ENCODE assay signal across 1 cellular context in genomic region chr19:4908781-4909171, GRCh38.
TF ChIP-seq lines count a peak whose summit lies in the region.

No MANE protein-coding gene starts in this region.

TF ChIP-seq in K562, 482 proteins besides CTCF, POLR2A, EP300 and RAD21:
- no peak for TF ChIP-seq CUX1 (CRISPR knock-in tag; IDR thresholded peaks at IDR 0.05)
- 0 out of 2 replicates have a peak, but pooled peaks have one; percentile 7 for TF ChIP-seq STAG1 (CRISPR knock-in tag; IDR thresholded peaks at IDR 0.05; ENCODE audit: borderline replicate concordance)
- no peak for TF ChIP-seq ARID2 (IDR thresholded peaks at IDR 0.05)
- peak; percentile 29 to 87 for TF ChIP-seq E2F6 (IDR thresholded peaks at IDR 0.05; ENCODE audit: borderline replicate concordance in 1 of 2, extremely low read depth in 1 of 2, insufficient read depth in 1 of 2, insufficient read length in 1 of 2, low read depth in 1 of 2, low read length in 1 of 2, poor library complexity in 1 of 2, severe bottlenecking in 1 of 2)
- no peak for TF ChIP-seq JUND (IDR thresholded peaks at IDR 0.05; ENCODE audit: borderline replicate concordance, low read depth, low read length)
- no peak for TF ChIP-seq JUND (tag; IDR thresholded peaks at IDR 0.05; ENCODE audit: borderline replicate concordance, low read depth, low read length)
- peak; percentile 2 for TF ChIP-seq HNRNPLL (IDR thresholded peaks at IDR 0.05; ENCODE audit: low read depth, low read length, poor library complexity, severe bottlenecking)
- TF ChIP-seq ZNF512 (tag; IDR thresholded peaks at IDR 0.05): no peak
- TF ChIP-seq ZBTB11 (CRISPR knock-in tag; IDR thresholded peaks at IDR 0.05): no peak
- no peak for TF ChIP-seq BCLAF1 (IDR thresholded peaks at IDR 0.05; ENCODE audit: borderline replicate concordance in 1 of 2, control insufficient read depth in 1 of 2, low read depth in 2 of 2, low read length in 1 of 2)
- TF ChIP-seq NR4A1 (CRISPR knock-in tag; IDR thresholded peaks at IDR 0.05): no peak
- TF ChIP-seq NR4A1 (tag; IDR thresholded peaks at IDR 0.05): no peak
- no peak for TF ChIP-seq ZNF830 (CRISPR knock-in tag; IDR thresholded peaks at IDR 0.05)
- peak; percentile 14; the same call in 1 of the 2 replicates for TF ChIP-seq ZBTB2 (IDR thresholded peaks at IDR 0.05)
- TF ChIP-seq ZNF324 (CRISPR knock-in tag; IDR thresholded peaks at IDR 0.05): no peak
- TF ChIP-seq ZNF133 (CRISPR knock-in tag; IDR thresholded peaks at IDR 0.05): no peak
- no peak for TF ChIP-seq ZNF318 (IDR thresholded peaks at IDR 0.05; ENCODE audit: borderline replicate concordance in 1 of 2, low read depth in 1 of 2)
- 0 out of 2 replicates have a peak, but pooled peaks have one; percentile 15 for TF ChIP-seq ATF6 (CRISPR knock-in tag; IDR thresholded peaks at IDR 0.05)
